Comparison of ENCODE assay signal across 10 cellular contexts in genomic region chr16:17302213-17302612, GRCh38.
DNase-seq lines count a peak whose midpoint lies in the region; ATAC-seq, FAIRE-seq and TF ChIP-seq lines count a peak whose summit lies in the region.
"Had no signal": no experiment of that assay in that cellular context is flagged by ENCODE, and none has a peak within 500 bp of the region (broad histone marks: within the 10 kb centered on the region; RNA-seq: fewer than 3 reads in every experiment).

No MANE protein-coding gene starts in this region.

- H2AFZ ChIP-seq in mesenchymal stem cell (ENCODE audit: low read depth, low read length), result no peak overlapping the region
- H2AFZ ChIP-seq: GM23338 had no signal

- H3K36me3 ChIP-seq in mesenchymal stem cell (ENCODE audit: control insufficient read depth in 1 of 2, insufficient read depth in 2 of 2, low read depth in 1 of 2, low read length in 2 of 2), result peaks cover 0 to 8% of the 10 kb centered on the region in 2 experiments

- H3K4ac ChIP-seq in mesenchymal stem cell (ENCODE audit: low read depth in 1 of 2, low read length in 2 of 2), result no peak overlapping the region

- no peaks in the 10 kb centered on the region for H3K27me3 Mint-ChIP-seq in central memory CD8-positive, alpha-beta T cell

- H3K9me3 ChIP-seq in mesenchymal stem cell (ENCODE audit: control insufficient read depth, low read length), result no peaks in the 10 kb centered on the region

- peaks cover 28% of the 10 kb centered on the region for H3K4me1 Mint-ChIP-seq in central memory CD8-positive, alpha-beta T cell

- H2AK5ac ChIP-seq in mesenchymal stem cell (ENCODE audit: low read length, severe bottlenecking), result no peak overlapping the region

- no peak overlapping the region for H2BK120ac ChIP-seq in mesenchymal stem cell (ENCODE audit: low read depth, low read length)

- no peak overlapping the region for H4K8ac ChIP-seq in mesenchymal stem cell (ENCODE audit: low read length)

- FAIRE-seq in GM12891 (lab: Jason Lieb, UNC), result no peak
- no peak for FAIRE-seq in GM19239 (lab: Jason Lieb, UNC)

- no peak overlapping the region for H3K4me3 Mint-ChIP-seq in central memory CD8-positive, alpha-beta T cell
- H3K4me3 Mint-ChIP-seq: GM23338 had no signal

- H3K36me3 Mint-ChIP-seq in central memory CD8-positive, alpha-beta T cell (ENCODE audit: insufficient read depth), result no peaks in the 10 kb centered on the region

- no peak overlapping the region for H2BK12ac ChIP-seq in mesenchymal stem cell (ENCODE audit: low read length in 2 of 2)

- no peak overlapping the region for H4K91ac ChIP-seq in mesenchymal stem cell (ENCODE audit: low read length)

- H3K27me3 ChIP-seq in mesenchymal stem cell (ENCODE audit: control insufficient read depth in 1 of 2, insufficient read depth in 1 of 2, low read length in 2 of 2), result no peaks in the 10 kb centered on the region

- H3K4me1 ChIP-seq in mesenchymal stem cell (ENCODE audit: control insufficient read depth, insufficient read depth, low read depth, low read length), result no peaks in the 10 kb centered on the region

- no peak overlapping the region for H2BK5ac ChIP-seq in mesenchymal stem cell (ENCODE audit: low read depth, low read length, poor library complexity, severe bottlenecking)

- ATAC-seq in GM19455 (IDR thresholded peaks at IDR 0.05; ENCODE audit: unreplicated experiment), result peak; percentile 8
- peak; percentile 9 for ATAC-seq in HG03280 (IDR thresholded peaks at IDR 0.05; ENCODE audit: unreplicated experiment)
- peak; percentile 57 for ATAC-seq in central memory CD8-positive, alpha-beta T cell (replicated peaks; ENCODE audit: extremely low read depth, poor library complexity, severe bottlenecking)
- ATAC-seq: GM23338 had no signal

- no peaks in the 10 kb centered on the region for H3K79me1 ChIP-seq in mesenchymal stem cell (replicated peaks; ENCODE audit: low read length, poor library complexity, severe bottlenecking)

- WGBS in mesenchymal stem cell, result 72% methylated on average over 4 of the region's 4 CpGs

- no peak overlapping the region for H3K9ac ChIP-seq in mesenchymal stem cell (ENCODE audit: low read length)

- no peak overlapping the region for H3K18ac ChIP-seq in mesenchymal stem cell (ENCODE audit: low read depth in 1 of 2, low read length in 2 of 2)

- no peaks in the 10 kb centered on the region for H3K9me3 Mint-ChIP-seq in central memory CD8-positive, alpha-beta T cell
- H3K9me3 Mint-ChIP-seq: GM23338 had no signal

- H3K27ac ChIP-seq in mesenchymal stem cell (ENCODE audit: low read length, poor library complexity, severe bottlenecking), result no peak overlapping the region

- DNase-seq in GM12891 (ENCODE audit: insufficient read length, low spot score) (no peak), A172 (ENCODE audit: low spot score) (no peak), amniotic stem cell (lab: John Stamatoyannopoulos, UW) (no peak), GM19239 (ENCODE audit: insufficient read length, low spot score) (no peak), mesenchymal stem cell (no peak)
- DNase-seq in central memory CD8-positive, alpha-beta T cell (ENCODE audit: low spot score in 2 of 2), result no peak
- DNase-seq: retina had no signal

- no peak overlapping the region for H3K4me3 ChIP-seq in mesenchymal stem cell (ENCODE audit: insufficient read depth in 1 of 2, low read depth in 1 of 2, low read length in 2 of 2)
- H3K4me3 ChIP-seq: GM23338 had no signal

- TF ChIP-seq POLR2A in GM12891 (IDR thresholded peaks at IDR 0.05; ENCODE audit: low read depth, low read length), result 0 out of 2 replicates have a peak, but pooled peaks have one; percentile 32

- H3K4me2 ChIP-seq in mesenchymal stem cell (ENCODE audit: low read length, poor library complexity, severe bottlenecking), result no peak overlapping the region
- H3K4me2 ChIP-seq: GM23338 had no signal

- no peak overlapping the region for H3K27ac Mint-ChIP-seq in central memory CD8-positive, alpha-beta T cell (ENCODE audit: low read depth)
- H3K27ac Mint-ChIP-seq: GM23338 had no signal

- H2BK15ac ChIP-seq in mesenchymal stem cell (ENCODE audit: low read depth, poor library complexity, severe bottlenecking), result no peak overlapping the region

- no peak overlapping the region for H3K23ac ChIP-seq in mesenchymal stem cell (ENCODE audit: low read length in 2 of 2)

- no peak overlapping the region for H3K14ac ChIP-seq in mesenchymal stem cell (ENCODE audit: low read length in 2 of 2)

TF ChIP-seq in GM12891, 5 proteins besides CTCF, POLR2A, EP300 and RAD21:
- no peak for TF ChIP-seq TAF1 (IDR thresholded peaks at IDR 0.05; ENCODE audit: low read depth, low read length)
- no peak for TF ChIP-seq PAX5 (IDR thresholded peaks at IDR 0.05; ENCODE audit: insufficient read depth, low read length, severe bottlenecking)
- TF ChIP-seq SPI1 (IDR thresholded peaks at IDR 0.05; ENCODE audit: low read depth, low read length), result no peak
- TF ChIP-seq POU2F2 (IDR thresholded peaks at IDR 0.05; ENCODE audit: low read depth, low read length), result no peak
- TF ChIP-seq POLR2AphosphoS5 (IDR thresholded peaks at IDR 0.05; ENCODE audit: low read depth, low read length), result no peak
